In the genomic region with DNA sequence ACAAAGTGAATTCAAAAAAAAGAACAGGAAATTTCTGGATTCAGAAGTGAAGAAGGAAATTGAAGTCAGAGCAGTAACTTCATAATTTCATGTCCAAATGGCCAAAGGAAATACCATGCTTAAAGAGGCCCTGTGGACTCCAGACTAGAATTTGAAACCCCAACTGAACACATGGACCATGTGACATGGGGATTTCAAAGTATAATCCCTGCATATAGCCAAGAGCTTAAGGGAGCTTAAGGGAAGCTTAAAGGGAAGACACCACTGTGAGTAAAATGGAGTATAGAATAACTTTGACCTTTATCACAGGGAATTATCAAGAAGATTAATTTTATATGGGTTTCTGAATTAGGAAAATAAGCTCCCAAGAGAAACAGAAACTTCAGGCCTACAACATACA, we compare ENCODE assay signal across 18 cellular contexts.
"Had no signal": no experiment of that assay in that cellular context is flagged by ENCODE, and none has a peak within 500 bp of the region (broad histone marks: within the 10 kb centered on the region; RNA-seq: fewer than 3 reads in every experiment).

No MANE protein-coding gene starts in this region.

- DNase-seq: IMR-90, Karpas-422, KG1, MG63, NCI-H1092, NCI-H1105 treated with DMSO at 0.1 percent for 48 hours, NCI-H1417 treated with DMSO at 0.1 percent for 48 hours, NCI-H146, NCI-H1694 treated with DMSO at 0.1 percent for 48 hours, NCI-H1930, NCI-H2081, NCI-H2107, NCI-H2227 treated with DMSO at 0.1 percent for 48 hours, NCI-H526, PC-3, SHP77 treated with DMSO at 0.1 percent for 48 hours had no signal

- ATAC-seq: HepG2, Panc1, PC-3 had no signal
